In the genomic region with DNA sequence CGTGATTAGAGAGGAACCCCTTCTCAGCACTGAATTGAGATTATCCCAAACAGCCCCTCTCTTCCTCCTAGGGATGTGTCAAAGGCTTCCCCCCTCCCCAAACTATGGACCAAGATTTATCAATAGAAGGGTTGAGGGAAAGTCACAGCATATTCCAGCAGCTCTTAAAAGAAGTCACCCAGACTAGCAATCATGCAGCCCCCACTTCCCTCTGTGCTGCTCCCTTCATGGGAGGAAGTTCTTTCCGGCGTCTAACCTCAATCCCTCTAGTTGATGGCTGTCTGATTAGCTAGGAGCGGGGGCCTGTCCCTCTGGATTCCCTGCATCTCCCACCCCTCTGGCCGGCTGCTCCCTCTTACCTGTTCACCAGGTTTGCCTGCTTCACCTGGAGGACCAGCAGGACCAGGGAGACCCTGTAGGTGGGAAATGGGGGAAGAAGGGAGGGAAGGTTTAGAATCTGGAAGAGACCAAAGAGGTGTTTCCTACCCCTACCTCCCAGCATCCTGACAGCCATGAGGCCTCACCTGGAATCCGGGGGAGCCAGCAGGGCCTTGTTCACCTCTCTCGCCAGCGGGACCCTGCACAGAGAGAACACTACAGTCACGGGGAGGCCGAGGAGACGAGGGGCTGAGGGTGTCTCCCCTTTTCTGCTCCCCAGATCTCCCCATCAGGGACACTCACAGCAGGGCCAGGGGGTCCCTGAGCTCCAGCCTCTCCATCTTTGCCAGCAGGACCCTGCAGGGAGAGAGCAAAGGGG, we compare ENCODE assay signal across 1 cellular context.
TF ChIP-seq lines count a peak whose summit lies in the region.

No MANE protein-coding gene starts in this region.

TF ChIP-seq in HepG2, 621 proteins besides CTCF, POLR2A, EP300 and RAD21:
- TF ChIP-seq ZSCAN29 (CRISPR knock-in tag; conservative IDR thresholded peaks at IDR 0.05), result no peak
- TF ChIP-seq ZNF225 (CRISPR knock-in tag; IDR thresholded peaks at IDR 0.05), result no peak
- TF ChIP-seq MIXL1 (CRISPR knock-in tag; IDR thresholded peaks at IDR 0.05), result no peak
- TF ChIP-seq, protein P1, sequence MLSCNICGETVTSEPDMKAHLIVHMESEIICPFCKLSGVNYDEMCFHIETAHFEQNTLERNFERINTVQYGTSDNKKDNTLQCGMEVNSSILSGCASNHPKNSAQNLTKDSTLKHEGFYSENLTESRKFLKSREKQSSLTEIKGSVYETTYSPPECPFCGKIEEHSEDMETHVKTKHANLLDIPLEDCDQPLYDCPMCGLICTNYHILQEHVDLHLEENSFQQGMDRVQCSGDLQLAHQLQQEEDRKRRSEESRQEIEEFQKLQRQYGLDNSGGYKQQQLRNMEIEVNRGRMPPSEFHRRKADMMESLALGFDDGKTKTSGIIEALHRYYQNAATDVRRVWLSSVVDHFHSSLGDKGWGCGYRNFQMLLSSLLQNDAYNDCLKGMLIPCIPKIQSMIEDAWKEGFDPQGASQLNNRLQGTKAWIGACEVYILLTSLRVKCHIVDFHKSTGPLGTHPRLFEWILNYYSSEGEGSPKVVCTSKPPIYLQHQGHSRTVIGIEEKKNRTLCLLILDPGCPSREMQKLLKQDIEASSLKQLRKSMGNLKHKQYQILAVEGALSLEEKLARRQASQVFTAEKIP (CRISPR knock-in tag; IDR thresholded peaks at IDR 0.05; ENCODE audit: borderline replicate concordance), result no peak
- no peak for TF ChIP-seq ZNF773 (CRISPR knock-in tag; IDR thresholded peaks at IDR 0.05; ENCODE audit: borderline replicate concordance)
TF ChIP-seq in HepG2: peak in this region for 0.
